ENCODE assay signal across 8 cellular contexts in genomic region chr6:159038914-159039884, GRCh38. TPM values are rescaled to one million over a fixed set of nuclear protein-coding genes. Genes with fewer than 3 reads are reported as not detected.
DNase-seq lines count a peak whose midpoint lies in the region; ATAC-seq and TF ChIP-seq lines count a peak whose summit lies in the region.

No MANE protein-coding gene starts in this region.

- H3K27ac ChIP-seq in CD4-positive, alpha-beta T cell (ENCODE audit: low read depth, low read length): peak overlapping the region; percentile 81
- no peak overlapping the region for H3K27ac ChIP-seq in aorta (ENCODE audit: low read depth in 1 of 2, low read length in 2 of 2)

- CTCF ChIA-PET in CD4-positive, alpha-beta T cell (lab: Charles Lee): interaction anchor here (0.7 to 3.9 kb wide), 6 partner anchors 30 to 112 kb away, joined by 3 to 20 read pairs (median 5); partner anchors contain the start of gene RSPH3

- no peaks in the 10 kb centered on the region for H3K27me3 Mint-ChIP-seq in CD4-positive, alpha-beta T cell
- H3K27me3 Mint-ChIP-seq in T-helper 2 cell treated with Interferon-gamma antibody and Interleukin-4, amounts not matched to agents 5 μg/mL and 100 μg/mL, for 36 hours (ENCODE audit: low read depth): no peaks in the 10 kb centered on the region

- no peak for ATAC-seq in CD4-positive, alpha-beta T cell (ENCODE audit: poor library complexity)
- peak; percentile 69 for ATAC-seq in GM19324 (IDR thresholded peaks at IDR 0.05; ENCODE audit: low FRiP score, unreplicated experiment)
- peak; percentile 79 for ATAC-seq in HG03175 (IDR thresholded peaks at IDR 0.05; ENCODE audit: unreplicated experiment)
- peak; percentile 51 for ATAC-seq in left ventricle myocardium superior
- peak; percentile 23 for ATAC-seq in aorta (ENCODE audit: low FRiP score)

- intact Hi-C loops in CD4-positive, alpha-beta T cell (cut with DNase I, micrococcal nuclease): no loop called here
- intact Hi-C loops in left ventricle myocardium superior (cut with micrococcal nuclease): no loop called here
- intact Hi-C loops in aorta (cut with DNase I): no loop called here

- no peak for DNase-seq in CD4-positive, alpha-beta T cell
- DNase-seq in T-helper 2 cell treated with Interferon-gamma antibody and Interleukin-4, amounts not matched to agents 5 μg/mL and 100 μg/mL, for 36 hours (ENCODE audit: low spot score): peak; percentile 53
- DNase-seq in left ventricle myocardium superior: no peak
- DNase-seq in aorta: no peak
- no peak for DNase-seq in HUDEP-2 (lab: John Stamatoyannopoulos, UW; ENCODE audit: unreplicated experiment in 76 of 76)
- no peak for DNase-seq in NCI-H526 treated with DMSO at 0.1 percent for 48 hours (lab: John Stamatoyannopoulos, UW)

- H3K4me3 ChIP-seq in aorta (ENCODE audit: low read length in 2 of 2): no peak overlapping the region

- no peaks in the 10 kb centered on the region for H3K27me3 ChIP-seq in CD4-positive, alpha-beta T cell (ENCODE audit: control insufficient read depth, insufficient read depth, low read length)
- no peaks in the 10 kb centered on the region for H3K27me3 ChIP-seq in aorta (ENCODE audit: control insufficient read depth in 1 of 2, insufficient read depth in 2 of 2, low read length in 1 of 2)

- no peaks in the 10 kb centered on the region for H3K9me3 ChIP-seq in CD4-positive, alpha-beta T cell (ENCODE audit: control insufficient read depth, low read length)
- H3K9me3 ChIP-seq in aorta (ENCODE audit: control insufficient read depth, low read length): no peaks in the 10 kb centered on the region

- H3K36me3 ChIP-seq in aorta (ENCODE audit: control insufficient read depth in 1 of 2, insufficient read depth in 2 of 2, low read length in 1 of 2): no peaks in the 10 kb centered on the region

- peak overlapping the region; percentile 91 for H3K27ac Mint-ChIP-seq in CD4-positive, alpha-beta T cell
- peak overlapping the region; percentile 98 for H3K27ac Mint-ChIP-seq in T-helper 2 cell treated with Interferon-gamma antibody and Interleukin-4, amounts not matched to agents 5 μg/mL and 100 μg/mL, for 36 hours

- POLR2A ChIA-PET in CD4-positive, alpha-beta T cell (lab: Charles Lee): interaction anchor here (0.9 to 7.3 kb wide), 9 partner anchors 21 to 95 kb away, joined by 3 to 120 read pairs (median 4); no protein-coding TSS in a partner anchor

- WGBS in aorta, 2 donors: 81 to 86% methylated on average over 8 of the region's 8 CpGs

- H3K4me1 ChIP-seq in aorta (ENCODE audit: control insufficient read depth in 1 of 2, insufficient read depth in 2 of 2, low read length in 2 of 2): no peaks in the 10 kb centered on the region

- H3K4me3 Mint-ChIP-seq in CD4-positive, alpha-beta T cell: peak overlapping the region; percentile 88
- H3K4me3 Mint-ChIP-seq in T-helper 2 cell treated with Interferon-gamma antibody and Interleukin-4, amounts not matched to agents 5 μg/mL and 100 μg/mL, for 36 hours: peak overlapping the region; percentile 99

- peaks cover 97% of the 10 kb centered on the region for H3K36me3 Mint-ChIP-seq in CD4-positive, alpha-beta T cell (ENCODE audit: low read depth)
- peaks cover 94% of the 10 kb centered on the region for H3K36me3 Mint-ChIP-seq in T-helper 2 cell treated with Interferon-gamma antibody and Interleukin-4, amounts not matched to agents 5 μg/mL and 100 μg/mL, for 36 hours (ENCODE audit: low read depth)

- peaks cover 74% of the 10 kb centered on the region for H3K4me1 Mint-ChIP-seq in CD4-positive, alpha-beta T cell (ENCODE audit: low read depth)
- peaks cover 55% of the 10 kb centered on the region for H3K4me1 Mint-ChIP-seq in T-helper 2 cell treated with Interferon-gamma antibody and Interleukin-4, amounts not matched to agents 5 μg/mL and 100 μg/mL, for 36 hours (ENCODE audit: low read depth)

- TF ChIP-seq CTCF in CD4-positive, alpha-beta T cell (IDR thresholded peaks at IDR 0.05): no peak

- H3K9me3 Mint-ChIP-seq in CD4-positive, alpha-beta T cell: no peaks in the 10 kb centered on the region
- H3K9me3 Mint-ChIP-seq in T-helper 2 cell treated with Interferon-gamma antibody and Interleukin-4, amounts not matched to agents 5 μg/mL and 100 μg/mL, for 36 hours: no peaks in the 10 kb centered on the region

RNA-seq across cellular contexts. Expression of gene TAGAP, which starts 5.6 kb away (rescaled TPM):
- total RNA-seq in CD4-positive, alpha-beta T cell: 100 to 1,000 TPM; 245 to 261 TPM
- total RNA-seq in left ventricle myocardium superior: 2.1 TPM
- total RNA-seq in aorta: 1 to 10 TPM; 5.1 to 5.8 TPM
- polyA plus RNA-seq in aorta: 1 to 10 TPM in 1 of 2 donors, under 1 TPM in 1; 0.23 to 2.5 TPM

RNA-seq across cellular contexts. Expression of gene RSPH3, which starts 39.2 kb away (rescaled TPM):
- 1 to 10 TPM in 1 of 2 experiments, under 1 TPM in 1; 0.59 to 1.1 TPM for total RNA-seq in CD4-positive, alpha-beta T cell
- 12.1 TPM for total RNA-seq in left ventricle myocardium superior
- 1 to 10 TPM; 4.9 to 8.1 TPM for total RNA-seq in aorta
- 1 to 10 TPM; 2.7 to 4.6 TPM for polyA plus RNA-seq in aorta

Comparison
In these comparisons a context has a peak if more than half of its experiments do, and no peak if none do; other contexts are left out.
1. RNA of gene TAGAP, which starts 5.6 kb away (total RNA-seq): 245 to 261 TPM in CD4-positive, alpha-beta T cell; 5.1 to 5.8 TPM in aorta and 2.1 TPM in left ventricle myocardium superior (single experiment); every median in the first group is over 10 times any median in the second.